ENCODE assay signal across 1 cellular context in the genomic region with DNA sequence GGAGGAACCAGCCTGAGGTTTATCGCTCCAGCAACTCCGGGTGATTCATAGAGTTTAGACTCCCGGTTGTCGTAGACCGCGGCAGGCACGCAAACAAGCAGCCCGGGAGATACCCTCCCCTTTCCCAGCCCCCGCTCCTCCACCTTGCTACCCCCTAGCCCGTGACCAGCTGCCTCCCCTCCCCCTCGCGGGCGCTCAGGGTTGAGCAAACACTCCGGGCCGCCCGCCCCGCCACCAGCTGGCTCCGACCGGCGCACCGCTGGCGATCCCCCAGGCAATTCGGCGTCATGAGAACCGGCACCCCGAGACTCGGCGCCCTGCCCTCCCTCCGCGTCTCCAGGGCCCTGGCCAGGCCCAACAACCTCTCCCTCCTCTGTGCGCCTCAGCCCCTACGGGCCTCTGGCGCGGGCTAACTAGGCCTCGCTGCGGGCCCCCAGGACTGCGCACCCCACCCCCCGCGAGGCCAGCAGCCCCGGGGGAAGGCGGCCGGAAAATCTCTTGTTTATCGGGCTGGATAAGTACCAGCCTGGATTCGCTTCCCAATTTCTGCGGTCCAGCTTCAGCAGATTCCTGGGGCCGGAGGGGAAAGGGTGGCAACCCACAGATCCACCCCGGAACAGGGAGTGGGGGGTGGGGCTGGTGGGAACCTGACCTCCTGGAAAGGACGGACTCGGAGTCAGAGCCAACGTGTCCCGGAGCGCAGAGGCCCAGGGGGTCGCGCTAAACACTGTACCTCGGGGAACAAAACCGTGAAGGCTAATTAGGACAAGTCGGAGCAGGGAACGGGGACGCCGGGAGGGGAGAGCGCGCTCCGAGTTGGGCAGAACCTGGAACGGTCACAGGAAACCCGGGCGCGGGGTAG.
TF ChIP-seq lines count a peak whose summit lies in the region.

No MANE protein-coding gene starts in this region.

TF ChIP-seq in WTC11, 78 proteins besides CTCF, POLR2A, EP300 and RAD21 (continued from another document):
- TF ChIP-seq, protein P1, sequence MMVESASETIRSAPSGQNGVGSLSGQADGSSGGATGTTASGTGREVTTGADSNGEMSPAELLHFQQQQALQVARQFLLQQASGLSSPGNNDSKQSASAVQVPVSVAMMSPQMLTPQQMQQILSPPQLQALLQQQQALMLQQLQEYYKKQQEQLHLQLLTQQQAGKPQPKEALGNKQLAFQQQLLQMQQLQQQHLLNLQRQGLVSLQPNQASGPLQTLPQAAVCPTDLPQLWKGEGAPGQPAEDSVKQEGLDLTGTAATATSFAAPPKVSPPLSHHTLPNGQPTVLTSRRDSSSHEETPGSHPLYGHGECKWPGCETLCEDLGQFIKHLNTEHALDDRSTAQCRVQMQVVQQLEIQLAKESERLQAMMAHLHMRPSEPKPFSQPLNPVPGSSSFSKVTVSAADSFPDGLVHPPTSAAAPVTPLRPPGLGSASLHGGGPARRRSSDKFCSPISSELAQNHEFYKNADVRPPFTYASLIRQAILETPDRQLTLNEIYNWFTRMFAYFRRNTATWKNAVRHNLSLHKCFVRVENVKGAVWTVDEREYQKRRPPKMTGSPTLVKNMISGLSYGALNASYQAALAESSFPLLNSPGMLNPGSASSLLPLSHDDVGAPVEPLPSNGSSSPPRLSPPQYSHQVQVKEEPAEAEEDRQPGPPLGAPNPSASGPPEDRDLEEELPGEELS (CRISPR knock-in tag; IDR thresholded peaks at IDR 0.05): no peak
- no peak for TF ChIP-seq NFATC4 (CRISPR knock-in tag; IDR thresholded peaks at IDR 0.05)
- TF ChIP-seq, protein P2, sequence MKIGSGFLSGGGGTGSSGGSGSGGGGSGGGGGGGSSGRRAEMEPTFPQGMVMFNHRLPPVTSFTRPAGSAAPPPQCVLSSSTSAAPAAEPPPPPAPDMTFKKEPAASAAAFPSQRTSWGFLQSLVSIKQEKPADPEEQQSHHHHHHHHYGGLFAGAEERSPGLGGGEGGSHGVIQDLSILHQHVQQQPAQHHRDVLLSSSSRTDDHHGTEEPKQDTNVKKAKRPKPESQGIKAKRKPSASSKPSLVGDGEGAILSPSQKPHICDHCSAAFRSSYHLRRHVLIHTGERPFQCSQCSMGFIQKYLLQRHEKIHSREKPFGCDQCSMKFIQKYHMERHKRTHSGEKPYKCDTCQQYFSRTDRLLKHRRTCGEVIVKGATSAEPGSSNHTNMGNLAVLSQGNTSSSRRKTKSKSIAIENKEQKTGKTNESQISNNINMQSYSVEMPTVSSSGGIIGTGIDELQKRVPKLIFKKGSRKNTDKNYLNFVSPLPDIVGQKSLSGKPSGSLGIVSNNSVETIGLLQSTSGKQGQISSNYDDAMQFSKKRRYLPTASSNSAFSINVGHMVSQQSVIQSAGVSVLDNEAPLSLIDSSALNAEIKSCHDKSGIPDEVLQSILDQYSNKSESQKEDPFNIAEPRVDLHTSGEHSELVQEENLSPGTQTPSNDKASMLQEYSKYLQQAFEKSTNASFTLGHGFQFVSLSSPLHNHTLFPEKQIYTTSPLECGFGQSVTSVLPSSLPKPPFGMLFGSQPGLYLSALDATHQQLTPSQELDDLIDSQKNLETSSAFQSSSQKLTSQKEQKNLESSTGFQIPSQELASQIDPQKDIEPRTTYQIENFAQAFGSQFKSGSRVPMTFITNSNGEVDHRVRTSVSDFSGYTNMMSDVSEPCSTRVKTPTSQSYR (CRISPR knock-in tag; IDR thresholded peaks at IDR 0.05): peak; percentile 50; the same call in 1 of the 2 replicates
